Comparison of ENCODE assay signal across 8 cellular contexts in the genomic region with DNA sequence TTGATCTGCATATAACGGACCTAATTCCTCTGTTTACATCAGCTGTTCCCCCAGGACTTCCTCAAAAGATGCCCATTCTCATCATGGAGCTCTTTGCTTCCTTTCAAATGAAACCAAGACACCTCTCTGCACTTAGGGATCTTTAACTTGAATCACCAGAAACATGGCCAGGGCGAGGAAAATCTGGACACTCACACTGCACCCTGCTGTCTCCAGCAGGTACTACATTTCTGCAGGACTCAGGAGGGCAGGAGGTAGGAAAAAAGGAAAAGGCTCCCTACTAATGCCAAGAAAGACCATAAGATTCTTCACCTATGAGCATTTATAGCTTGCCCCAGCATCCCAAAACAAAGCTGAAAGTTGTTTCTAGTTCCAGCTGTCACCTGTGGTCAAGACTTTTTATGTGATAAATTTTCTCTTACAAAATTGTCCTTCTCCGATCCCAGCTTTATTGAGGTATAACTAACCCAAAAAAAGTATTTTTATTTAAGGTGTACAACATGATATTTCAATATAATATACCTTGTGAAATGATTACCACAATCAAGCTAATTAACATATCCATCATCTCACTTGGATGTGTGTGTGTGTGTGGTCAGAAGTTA.
A peak's percentile ranks its signal among the peaks of the same experiment; 100 is the strongest.
DNase-seq lines count a peak whose midpoint lies in the region; ATAC-seq and TF ChIP-seq lines count a peak whose summit lies in the region.

No MANE protein-coding gene starts in this region.

- no peaks in the 10 kb centered on the region for H3K9me2 ChIP-seq in SU-DHL-6 (replicated peaks; ENCODE audit: insufficient read depth, low read length)

- DNase-seq in DMS53 (lab: John Stamatoyannopoulos, UW) (peak; percentile 60), HFF-Myc (ENCODE audit: extremely low read depth, low read depth) (peak; percentile 36), epidermal melanocyte (ENCODE audit: insufficient read length, low spot score) (peak; percentile 69), midbrain (lab: John Stamatoyannopoulos, UW) (peak; percentile 6)
- DNase-seq in stimulated activated naive CD4-positive, alpha-beta T cell treated with Interleukin-2 at 50 U/mL for 16 hours (lab: John Stamatoyannopoulos, UW) = no peak

- no peak overlapping the region for H3K9ac ChIP-seq in SU-DHL-6 (ENCODE audit: low read length)

- H2AFZ ChIP-seq in SU-DHL-6 (ENCODE audit: low read depth, low read length, severe bottlenecking) = no peak overlapping the region

- TF ChIP-seq CTCF in HFF-Myc (IDR thresholded peaks at IDR 0.05; ENCODE audit: low read depth, low read length, missing control alignments) (peak; percentile 86), SU-DHL-6 (IDR thresholded peaks at IDR 0.05; ENCODE audit: insufficient read depth, low read length, poor library complexity, severe bottlenecking) (peak; percentile 56)

- H3K4me3 ChIP-seq in HFF-Myc (replicated peaks; ENCODE audit: low read depth, low read length) (no peak overlapping the region), SU-DHL-6 (ENCODE audit: insufficient read depth, low read length, poor library complexity, severe bottlenecking) (no peak overlapping the region)

- no peaks in the 10 kb centered on the region for H3K9me3 ChIP-seq in SU-DHL-6 (ENCODE audit: insufficient read depth, low read length)

- H3K27me3 ChIP-seq in SU-DHL-6 (ENCODE audit: low read length) = no peaks in the 10 kb centered on the region

- H3K27ac ChIP-seq in SU-DHL-6 (ENCODE audit: low read depth, low read length) = no peak overlapping the region

- H3F3A ChIP-seq in SU-DHL-6 (ENCODE audit: insufficient read depth) = no peaks in the 10 kb centered on the region

- no peaks in the 10 kb centered on the region for H4K20me1 ChIP-seq in SU-DHL-6 (ENCODE audit: low read depth, low read length)

- no peaks in the 10 kb centered on the region for H3K36me3 ChIP-seq in SU-DHL-6 (ENCODE audit: low read length)

- no peak overlapping the region for H3K4me2 ChIP-seq in SU-DHL-6 (ENCODE audit: low read depth, low read length, poor library complexity, severe bottlenecking)

- ATAC-seq in HG03354 (IDR thresholded peaks at IDR 0.05; ENCODE audit: poor library complexity, severe bottlenecking, unreplicated experiment) (no peak), HG03432 (IDR thresholded peaks at IDR 0.05; ENCODE audit: unreplicated experiment) (no peak)

- no peaks in the 10 kb centered on the region for H3K79me2 ChIP-seq in SU-DHL-6 (ENCODE audit: insufficient read depth, low read length)
